28 cellular contexts compared by ENCODE assay signal in genomic region chr14:105806568-105806967, GRCh38.
"Had no signal": no experiment of that assay in that cellular context is flagged by ENCODE, and none has a peak within 500 bp of the region (broad histone marks: within the 10 kb centered on the region; RNA-seq: fewer than 3 reads in every experiment).

No MANE protein-coding gene starts in this region.

- H3K9me3 ChIP-seq: gastrocnemius medialis, mucosa of descending colon had no signal

- H3K4me3 Mint-ChIP-seq: dendritic cell treated with granulocyte-macrophage colony-stimulating factor and Interleukin-4, amounts not matched to agents 40 ng/mL and 50 ng/mL, for 4 days; effector memory CD8-positive, alpha-beta T cell; endodermal cell; mesothelial cell of epicardium; naive B cell; naive thymus-derived CD8-positive, alpha-beta T cell had no signal

- DNase-seq: cortex of kidney; effector CD8-positive, alpha-beta T cell; effector memory CD8-positive, alpha-beta T cell; endodermal cell; erythroblast; esophagus squamous epithelium; foreskin fibroblast; foreskin melanocyte; gastrocnemius medialis; glutamatergic neuron; head of caudate nucleus; heart right ventricle; hippocampal formation; left cardiac atrium; left lung; left ventricle myocardium superior; lower lobe of right lung; mesenchymal stem cell; mucosa of descending colon; naive B cell; naive thymus-derived CD8-positive, alpha-beta T cell had no signal

- H3K4me1 Mint-ChIP-seq: endodermal cell; mesothelial cell of epicardium; naive thymus-derived CD8-positive, alpha-beta T cell had no signal

- H3K27ac Mint-ChIP-seq: dendritic cell treated with granulocyte-macrophage colony-stimulating factor and Interleukin-4, amounts not matched to agents 40 ng/mL and 50 ng/mL, for 4 days; effector memory CD8-positive, alpha-beta T cell; endodermal cell; mesothelial cell of epicardium; naive thymus-derived CD8-positive, alpha-beta T cell had no signal

- H3K4me3 ChIP-seq: esophagus squamous epithelium, gastrocnemius medialis, heart right ventricle, left lung, lower lobe of right lung, mucosa of descending colon had no signal

- H3K27ac ChIP-seq: epithelial cell of prostate, esophagus squamous epithelium, gastrocnemius medialis, heart right ventricle, left lung, lower lobe of right lung had no signal

- ATAC-seq: effector memory CD8-positive, alpha-beta T cell; esophagus mucosa; gastrocnemius medialis; heart right ventricle; left cardiac atrium; left lung; left ventricle myocardium superior; lower lobe of right lung; mucosa of descending colon; naive thymus-derived CD8-positive, alpha-beta T cell had no signal

- H3K36me3 ChIP-seq: esophagus squamous epithelium, gastrocnemius medialis, heart right ventricle, left lung, lower lobe of right lung had no signal

- H3K27me3 Mint-ChIP-seq: naive B cell had no signal

- H3K27me3 ChIP-seq: esophagus squamous epithelium, gastrocnemius medialis had no signal

- H3K4me1 ChIP-seq: esophagus squamous epithelium, gastrocnemius medialis, heart right ventricle, left lung, lower lobe of right lung had no signal

- FAIRE-seq: endometrium, islet of Langerhans, keratinocyte had no signal
